17 cellular contexts compared by ENCODE assay signal in genomic region chr22:36816338-36816634, GRCh38. TPM values are rescaled to one million over a fixed set of nuclear protein-coding genes. Genes with fewer than 3 reads are reported as not detected.
A peak's percentile ranks its signal among the peaks of the same experiment; 100 is the strongest.
DNase-seq lines count a peak whose midpoint lies in the region; ATAC-seq, FAIRE-seq and TF ChIP-seq lines count a peak whose summit lies in the region.
"Had no signal": no experiment of that assay in that cellular context is flagged by ENCODE, and none has a peak within 500 bp of the region (broad histone marks: within the 10 kb centered on the region; RNA-seq: fewer than 3 reads in every experiment).

No MANE protein-coding gene starts in this region.

- H3K27ac ChIP-seq in A549 = peak overlapping the region in 1 of 2 experiments; percentile 66; a peak in 2 of 6 replicates
- H3K27ac ChIP-seq in HUES48 (ENCODE audit: low read depth, low read length) = no peak overlapping the region
- no peak overlapping the region for H3K27ac ChIP-seq in endodermal cell (ENCODE audit: low read depth, low read length)
- H3K27ac ChIP-seq: skin epidermis had no signal

- TF ChIP-seq EP300 in A549 (IDR thresholded peaks at IDR 0.05) = no peak

- H3K27me3 ChIP-seq in HUES48 (ENCODE audit: control insufficient read depth, insufficient read depth, low read length) (peaks cover 49% of the 10 kb centered on the region), endodermal cell (ENCODE audit: control insufficient read depth, insufficient read depth, low read length, poor library complexity, severe bottlenecking) (peaks cover 78% of the 10 kb centered on the region)

- H3K27ac Mint-ChIP-seq in endodermal cell (no peak overlapping the region), nephron (no peak overlapping the region)
- H3K27ac Mint-ChIP-seq: stimulated activated naive CD8-positive, alpha-beta T cell treated with anti-CD3 and anti-CD28 coated beads, Interleukin-15, Interleukin-2, amounts not matched to agents 100 ng/mL and 50 ng/mL, for 24 hours had no signal

- H3K27me3 Mint-ChIP-seq in endodermal cell (ENCODE audit: insufficient read depth) (peaks cover 79% of the 10 kb centered on the region), nephron (ENCODE audit: low read depth) (peaks cover 95% of the 10 kb centered on the region)

- H3K4me1 ChIP-seq in A549 (no peaks in the 10 kb centered on the region), HUES48 (ENCODE audit: control insufficient read depth, insufficient read depth, low read length) (peaks cover 5% of the 10 kb centered on the region; the same call in 1 of the 2 replicates), endodermal cell (ENCODE audit: control insufficient read depth, insufficient read depth, low read length) (no peaks in the 10 kb centered on the region)

- intact Hi-C loops in left colon (cut with DNase I, micrococcal nuclease) = no loop called here

- peak; percentile 46 to 76; a peak in 4 of 6 replicates for ATAC-seq in A549
- no peak for ATAC-seq in left colon
- no peak for ATAC-seq in HG02642 (IDR thresholded peaks at IDR 0.05; ENCODE audit: poor library complexity, unreplicated experiment)

- CTCF ChIA-PET in A549 (lab: Yijun Ruan, JAX) = no interaction called here

- peak overlapping the region; percentile 96 for H3K4me2 ChIP-seq in A549

- H3K9me3 ChIP-seq in A549 (no peaks in the 10 kb centered on the region), HUES48 (ENCODE audit: control insufficient read depth, insufficient read depth, low read length) (no peaks in the 10 kb centered on the region), endodermal cell (ENCODE audit: control insufficient read depth, low read length) (no peaks in the 10 kb centered on the region)

- no peaks in the 10 kb centered on the region for H3K36me3 Mint-ChIP-seq in endodermal cell (ENCODE audit: low read depth)
- H3K36me3 Mint-ChIP-seq in nephron (ENCODE audit: low read depth) = no peaks in the 10 kb centered on the region

- no peaks in the 10 kb centered on the region for H3K36me3 ChIP-seq in HUES48 (ENCODE audit: control insufficient read depth, insufficient read depth, low read length)
- H3K36me3 ChIP-seq in endodermal cell (ENCODE audit: control insufficient read depth, insufficient read depth, low read length) = no peaks in the 10 kb centered on the region

- H3K4me3 Mint-ChIP-seq in endodermal cell (peak overlapping the region; percentile 53), nephron (peak overlapping the region in 2 of 3 experiments; percentile 8 to 57)
- H3K4me3 Mint-ChIP-seq: stimulated activated naive CD8-positive, alpha-beta T cell treated with anti-CD3 and anti-CD28 coated beads, Interleukin-15, Interleukin-2, amounts not matched to agents 100 ng/mL and 50 ng/mL, for 24 hours had no signal

- no peak for TF ChIP-seq POLR2A in A549 (IDR thresholded peaks at IDR 0.05; ENCODE audit: low read length)
- TF ChIP-seq POLR2A in erythroblast (IDR thresholded peaks at IDR 0.05; ENCODE audit: low read length) = no peak

- H3K9ac ChIP-seq in HUES48 (ENCODE audit: low read depth, low read length) (no peak overlapping the region; the same call in 1 of the 2 replicates), endodermal cell (ENCODE audit: extremely low read depth, low read length, poor library complexity, severe bottlenecking) (no peak overlapping the region)

- POLR2A ChIA-PET in A549 (lab: Yijun Ruan, JAX) = no interaction called here

- H3K4me3 ChIP-seq in A549 = peak overlapping the region; percentile 46
- H3K4me3 ChIP-seq in HUES48 (ENCODE audit: low read depth, low read length) = peak overlapping the region; percentile 69
- peak overlapping the region; percentile 70 for H3K4me3 ChIP-seq in endodermal cell (ENCODE audit: low read length)

- no peak for TF ChIP-seq RAD21 in A549 (conservative IDR thresholded peaks at IDR 0.05 in 1 of 2, IDR thresholded peaks at IDR 0.05 in 1 of 2)

- no peak for TF ChIP-seq CTCF in A549 (IDR thresholded peaks at IDR 0.05)
- TF ChIP-seq CTCF in endodermal cell (conservative IDR thresholded peaks at IDR 0.05) = no peak
- no peak for TF ChIP-seq CTCF in nephron (IDR thresholded peaks at IDR 0.05; ENCODE audit: unreplicated experiment in 3 of 3)

- no peaks in the 10 kb centered on the region for H3K9me3 Mint-ChIP-seq in endodermal cell
- no peaks in the 10 kb centered on the region for H3K9me3 Mint-ChIP-seq in nephron
- H3K9me3 Mint-ChIP-seq: stimulated activated naive CD8-positive, alpha-beta T cell treated with anti-CD3 and anti-CD28 coated beads, Interleukin-15, Interleukin-2, amounts not matched to agents 100 ng/mL and 50 ng/mL, for 24 hours had no signal

- 9% methylated on average over 6 of the region's 12 CpGs for WGBS in A549 (ENCODE audit: missing lambda C conversion rate)
- WGBS in endodermal cell (ENCODE audit: insufficient coverage in 1 of 2, insufficient read length in 1 of 2), 2 experiments = 3 to 6% methylated on average over 6 to 12 of the region's 12 CpGs

- peaks cover 4% of the 10 kb centered on the region for H3K4me1 Mint-ChIP-seq in endodermal cell
- peaks cover 36% of the 10 kb centered on the region for H3K4me1 Mint-ChIP-seq in nephron

- DNase-seq in A549 (ENCODE audit: low read depth in 1 of 2, low spot score in 1 of 2) = peak in 1 of 2 experiments; percentile 10
- peak; percentile 75 for DNase-seq in endodermal cell
- DNase-seq in left colon = no peak
- no peak for DNase-seq in erythroblast (lab: John Stamatoyannopoulos, UW)
- no peak for DNase-seq in COR-L47 (lab: John Stamatoyannopoulos, UW)
- DNase-seq: KG1, left cardiac atrium, NCI-H1436, NCI-H446 treated with DMSO at 0.1 percent for 48 hours had no signal

- no peak for FAIRE-seq in A549 (lab: Jason Lieb, UNC)
- FAIRE-seq: frontal cortex had no signal

TF ChIP-seq in A549, 52 proteins besides CTCF, POLR2A, EP300 and RAD21:
- TF ChIP-seq HOXB5 (CRISPR knock-in tag; IDR thresholded peaks at IDR 0.05) = no peak
- no peak for TF ChIP-seq JUN (IDR thresholded peaks at IDR 0.05)
- TF ChIP-seq KDM1A (IDR thresholded peaks at IDR 0.05; ENCODE audit: low read depth) = no peak
- no peak for TF ChIP-seq ELK1 (IDR thresholded peaks at IDR 0.05; ENCODE audit: low read depth, low read length)
- TF ChIP-seq FOSL2 (IDR thresholded peaks at IDR 0.05) = no peak
- TF ChIP-seq FOSL2 (CRISPR knock-in tag; IDR thresholded peaks at IDR 0.05) = no peak
- no peak for TF ChIP-seq NPAS2 (CRISPR knock-in tag; IDR thresholded peaks at IDR 0.05; ENCODE audit: borderline replicate concordance)
- TF ChIP-seq, protein P1, sequence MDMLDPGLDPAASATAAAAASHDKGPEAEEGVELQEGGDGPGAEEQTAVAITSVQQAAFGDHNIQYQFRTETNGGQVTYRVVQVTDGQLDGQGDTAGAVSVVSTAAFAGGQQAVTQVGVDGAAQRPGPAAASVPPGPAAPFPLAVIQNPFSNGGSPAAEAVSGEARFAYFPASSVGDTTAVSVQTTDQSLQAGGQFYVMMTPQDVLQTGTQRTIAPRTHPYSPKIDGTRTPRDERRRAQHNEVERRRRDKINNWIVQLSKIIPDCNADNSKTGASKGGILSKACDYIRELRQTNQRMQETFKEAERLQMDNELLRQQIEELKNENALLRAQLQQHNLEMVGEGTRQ (IDR thresholded peaks at IDR 0.05) = no peak
TF ChIP-seq in A549: peak in this region for 0.

RNA-seq across cellular contexts. Expression of gene PVALB, which starts 0.5 kb away (rescaled TPM):
- polyA plus RNA-seq in A549 (2011; rRNA removed) (not detected in 2 replicates), A549 (2017; fragmentation: RNase III; extraction: RNeasy Plus Mini Kit Qiagen cat#74134 plus additional on column Dnase treatment) (not detected in 3 replicates)
- polyA plus RNA-seq in A549 (2012; cell fraction: cytosol; rRNA removed) = not detected in 2 replicates
- polyA plus RNA-seq in A549 (2012; cell fraction: nucleus; rRNA removed) = not detected in 2 replicates
- polyA minus RNA-seq in A549 (2011; rRNA and poly(A)+ RNA removed) = not detected in 2 replicates
- total RNA-seq in endodermal cell (not detected), left colon (not detected)
- polyA plus RNA-seq in endodermal cell (2013, experiment 1 of 2) = 1.1 TPM
- polyA plus RNA-seq in endodermal cell (2013, experiment 2 of 2) = 0.58 TPM
- total RNA-seq: frontal cortex, H4, left cardiac atrium, omental fat pad had no signal

RNA-seq across cellular contexts. Expression of gene IFT27, which starts 40.4 kb away (rescaled TPM):
- 24.6 and 26.4 TPM in 2 replicates for polyA plus RNA-seq in A549 (2011; rRNA removed)
- polyA plus RNA-seq in A549 (2012; cell fraction: cytosol; rRNA removed) = 21.7 and 24.8 TPM in 2 replicates
- polyA plus RNA-seq in A549 (2012; cell fraction: nucleus; rRNA removed) = 25.5 and 33.5 TPM in 2 replicates
- 17.5 to 17.6 TPM (median 17.5 TPM) in 3 replicates for polyA plus RNA-seq in A549 (2017; fragmentation: RNase III; extraction: RNeasy Plus Mini Kit Qiagen cat#74134 plus additional on column Dnase treatment)
- 11.0 and 15.1 TPM in 2 replicates for polyA minus RNA-seq in A549 (2011; rRNA and poly(A)+ RNA removed)
- total RNA-seq in endodermal cell = 10 to 100 TPM; 49.8 to 65.2 TPM
- 52.4 TPM for polyA plus RNA-seq in endodermal cell (2013, experiment 1 of 2)
- polyA plus RNA-seq in endodermal cell (2013, experiment 2 of 2) = 51.6 TPM
- total RNA-seq in left colon = 10 to 100 TPM; 26.5 to 30.1 TPM

RNA-seq across cellular contexts. Expression of gene NCF4, which starts 44.5 kb away (rescaled TPM):
- not detected in 2 replicates for polyA plus RNA-seq in A549 (2011; rRNA removed)
- polyA plus RNA-seq in A549 (2012; cell fraction: cytosol; rRNA removed) = 0.03 TPM in 1 of 2 replicates, not detected in the other
- not detected in 2 replicates for polyA plus RNA-seq in A549 (2012; cell fraction: nucleus; rRNA removed)
- not detected in 3 replicates for polyA plus RNA-seq in A549 (2017; fragmentation: RNase III; extraction: RNeasy Plus Mini Kit Qiagen cat#74134 plus additional on column Dnase treatment)
- not detected in 2 replicates for polyA minus RNA-seq in A549 (2011; rRNA and poly(A)+ RNA removed)
- total RNA-seq in endodermal cell = not detected
- polyA plus RNA-seq in endodermal cell (2013, experiment 1 of 2) = not detected
- not detected for polyA plus RNA-seq in endodermal cell (2013, experiment 2 of 2)
- total RNA-seq in left colon = 10 to 100 TPM in 1 of 2 donors, 1 to 10 TPM in 1; 6.3 to 11.2 TPM
- total RNA-seq: H4 had no signal

Comparison
In these comparisons a context has a peak if more than half of its experiments do, and no peak if none do; other contexts are left out.
1. ATAC-seq: peak in A549 (2 of 2); none in left colon (single experiment) and HG02642 (single experiment).
2. RNA of gene NCF4, which starts 44.5 kb away (total RNA-seq): 6.3 to 11.2 TPM in left colon; not detected in endodermal cell; every median in the first group is over 4 times any median in the second.
3. Peak in every context shown above with its lines, with median percentiles within 50 percentile points of each other: H3K4me3 ChIP-seq.